1 cellular context compared by ENCODE assay signal in the genomic region with DNA sequence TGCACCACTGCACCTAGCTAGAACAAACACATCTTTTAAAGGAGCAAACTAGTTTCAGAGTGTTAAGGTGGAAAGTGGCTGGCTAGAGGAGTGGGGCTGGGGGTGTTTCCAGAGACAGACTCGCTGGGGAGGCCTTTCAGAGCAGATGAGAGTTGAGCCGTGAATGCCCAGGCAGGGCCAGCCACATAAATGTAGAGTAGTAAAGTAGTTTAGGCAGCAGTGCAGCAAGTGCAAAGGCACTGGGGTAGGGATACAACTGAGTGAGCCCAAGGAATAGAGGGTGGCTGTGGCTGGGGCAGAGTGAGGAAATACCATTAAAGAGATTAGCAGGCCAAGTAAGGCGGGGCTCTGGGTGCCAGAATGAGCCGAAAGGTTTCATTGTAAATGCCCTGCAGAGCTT.
TF ChIP-seq lines count a peak whose summit lies in the region.

No MANE protein-coding gene starts in this region.

TF ChIP-seq in WTC11, 78 proteins besides CTCF, POLR2A, EP300 and RAD21 (continued from another document):
- TF ChIP-seq, protein P1, sequence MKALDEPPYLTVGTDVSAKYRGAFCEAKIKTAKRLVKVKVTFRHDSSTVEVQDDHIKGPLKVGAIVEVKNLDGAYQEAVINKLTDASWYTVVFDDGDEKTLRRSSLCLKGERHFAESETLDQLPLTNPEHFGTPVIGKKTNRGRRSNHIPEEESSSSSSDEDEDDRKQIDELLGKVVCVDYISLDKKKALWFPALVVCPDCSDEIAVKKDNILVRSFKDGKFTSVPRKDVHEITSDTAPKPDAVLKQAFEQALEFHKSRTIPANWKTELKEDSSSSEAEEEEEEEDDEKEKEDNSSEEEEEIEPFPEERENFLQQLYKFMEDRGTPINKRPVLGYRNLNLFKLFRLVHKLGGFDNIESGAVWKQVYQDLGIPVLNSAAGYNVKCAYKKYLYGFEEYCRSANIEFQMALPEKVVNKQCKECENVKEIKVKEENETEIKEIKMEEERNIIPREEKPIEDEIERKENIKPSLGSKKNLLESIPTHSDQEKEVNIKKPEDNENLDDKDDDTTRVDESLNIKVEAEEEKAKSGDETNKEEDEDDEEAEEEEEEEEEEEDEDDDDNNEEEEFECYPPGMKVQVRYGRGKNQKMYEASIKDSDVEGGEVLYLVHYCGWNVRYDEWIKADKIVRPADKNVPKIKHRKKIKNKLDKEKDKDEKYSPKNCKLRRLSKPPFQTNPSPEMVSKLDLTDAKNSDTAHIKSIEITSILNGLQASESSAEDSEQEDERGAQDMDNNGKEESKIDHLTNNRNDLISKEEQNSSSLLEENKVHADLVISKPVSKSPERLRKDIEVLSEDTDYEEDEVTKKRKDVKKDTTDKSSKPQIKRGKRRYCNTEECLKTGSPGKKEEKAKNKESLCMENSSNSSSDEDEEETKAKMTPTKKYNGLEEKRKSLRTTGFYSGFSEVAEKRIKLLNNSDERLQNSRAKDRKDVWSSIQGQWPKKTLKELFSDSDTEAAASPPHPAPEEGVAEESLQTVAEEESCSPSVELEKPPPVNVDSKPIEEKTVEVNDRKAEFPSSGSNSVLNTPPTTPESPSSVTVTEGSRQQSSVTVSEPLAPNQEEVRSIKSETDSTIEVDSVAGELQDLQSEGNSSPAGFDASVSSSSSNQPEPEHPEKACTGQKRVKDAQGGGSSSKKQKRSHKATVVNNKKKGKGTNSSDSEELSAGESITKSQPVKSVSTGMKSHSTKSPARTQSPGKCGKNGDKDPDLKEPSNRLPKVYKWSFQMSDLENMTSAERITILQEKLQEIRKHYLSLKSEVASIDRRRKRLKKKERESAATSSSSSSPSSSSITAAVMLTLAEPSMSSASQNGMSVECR (CRISPR knock-in tag; IDR thresholded peaks at IDR 0.05; ENCODE audit: borderline replicate concordance): no peak
